Comparison of ENCODE assay signal across 8 cellular contexts in genomic region chr9:36036780-36037579, GRCh38. TPM values are rescaled to one million over a fixed set of nuclear protein-coding genes. Genes with fewer than 3 reads are reported as not detected.
DNase-seq lines count a peak whose midpoint lies in the region; ATAC-seq and TF ChIP-seq lines count a peak whose summit lies in the region.

Gene RECK, plus strand, starts transcription at chr9:36036913. Its CDS starts 86 bp downstream, at chr9:36036999.

- H3K9me3 ChIP-seq in iPS-15b (ENCODE audit: control insufficient read depth, insufficient read depth, low read length) = no peaks in the 10 kb centered on the region

- ATAC-seq in HG02678 (IDR thresholded peaks at IDR 0.05; ENCODE audit: unreplicated experiment) = peak; percentile 90

- H3K4me3 ChIP-seq in GM12865 (ENCODE audit: low read depth, low read length) = peak within 1 kb of the TSS; percentile 69
- H3K4me3 ChIP-seq in brain microvascular endothelial cell (ENCODE audit: low read depth, low read length) = peak within 1 kb of the TSS; percentile 80
- peak within 1 kb of the TSS; percentile 65 for H3K4me3 ChIP-seq in iPS-15b (ENCODE audit: low read depth, low read length)
- peak within 1 kb of the TSS; percentile 59 for H3K4me3 ChIP-seq in skeletal muscle cell (ENCODE audit: low read depth, low read length)

- no peak for TF ChIP-seq CTCF in GM12865 (IDR thresholded peaks at IDR 0.05; ENCODE audit: insufficient read depth, low read depth, low read length, missing control alignments)
- no peak for TF ChIP-seq CTCF in brain microvascular endothelial cell (IDR thresholded peaks at IDR 0.05; ENCODE audit: low read depth, low read length, missing control alignments)

- peak within 1 kb of the TSS; percentile 73 for H3K27ac ChIP-seq in brain microvascular endothelial cell

- H3K9ac ChIP-seq in iPS-15b (ENCODE audit: low read depth, low read length) = peak within 1 kb of the TSS; percentile 70

- H3K36me3 ChIP-seq in brain microvascular endothelial cell (replicated peaks) = no peaks in the 10 kb centered on the region
- H3K36me3 ChIP-seq in iPS-15b (ENCODE audit: control insufficient read depth, insufficient read depth, low read length) = no peaks in the 10 kb centered on the region

- in situ Hi-C loops in brain microvascular endothelial cell (cut with HindIII; ENCODE audit: low pct_ligation_motif_present, low sequenced_read_pairs) = no loop called here

- DNase-seq in GM12865 (ENCODE audit: low read depth) = peak; percentile 76
- DNase-seq in NCI-H1694 (lab: John Stamatoyannopoulos, UW) = peak; percentile 56
- DNase-seq in UCSD-AML1 (lab: John Stamatoyannopoulos, UW; ENCODE audit: unreplicated experiment) = peak; percentile 85
- peak; percentile 67 for DNase-seq in brain microvascular endothelial cell
- peak; percentile 60 for DNase-seq in skeletal muscle cell (ENCODE audit: low read depth)
- DNase-seq in HT-29 (ENCODE audit: low spot score) = no peak

- H3K4me1 ChIP-seq in iPS-15b (ENCODE audit: control insufficient read depth, insufficient read depth, low read length) = no peaks in the 10 kb centered on the region

- H3K27me3 ChIP-seq in brain microvascular endothelial cell (replicated peaks) (no peaks in the 10 kb centered on the region), iPS-15b (ENCODE audit: control insufficient read depth, insufficient read depth, low read length) (peaks cover 2% of the 10 kb centered on the region)

RNA-seq across cellular contexts. Expression of gene RECK, which starts in this region (rescaled TPM):
- not detected in 2 replicates for total RNA-seq in HT-29 (2014; rRNA removed; shearing (Covaris generic))
